In genomic region chr16:87174061-87174460, GRCh38 we compare ENCODE assay signal across 22 cellular contexts.
DNase-seq lines count a peak whose midpoint lies in the region; ATAC-seq, FAIRE-seq and TF ChIP-seq lines count a peak whose summit lies in the region.
"Had no signal": no experiment of that assay in that cellular context is flagged by ENCODE, and none has a peak within 500 bp of the region (broad histone marks: within the 10 kb centered on the region; RNA-seq: fewer than 3 reads in every experiment).

No MANE protein-coding gene starts in this region.

- H3K79me2 ChIP-seq in GM23338 (replicated peaks; ENCODE audit: insufficient read depth): no peaks in the 10 kb centered on the region
- H3K79me2 ChIP-seq in H1 (ENCODE audit: control insufficient read depth in 1 of 2, insufficient read depth in 2 of 2, low read length in 2 of 2): no peaks in the 10 kb centered on the region

- no peak for FAIRE-seq in H1 (lab: Jason Lieb, UNC)
- FAIRE-seq: A204.1, G401.6, GM12892, H54 had no signal

- 0 out of 2 replicates have a peak overlapping the region, but pooled peaks have one; percentile 24 for H2AK5ac ChIP-seq in H1 (ENCODE audit: low read depth, low read length)

- H3K4me1 Mint-ChIP-seq in GM23338: peaks cover 12% of the 10 kb centered on the region
- H3K4me1 Mint-ChIP-seq in neural crest cell: peaks cover 13% of the 10 kb centered on the region
- no peaks in the 10 kb centered on the region for H3K4me1 Mint-ChIP-seq in activated naive CD4-positive, alpha-beta T cell treated with anti-CD3 and anti-CD28 coated beads for 36 hours (ENCODE audit: low read depth)
- H3K4me1 Mint-ChIP-seq: B cell; CD4-positive, CD25-positive, alpha-beta regulatory T cell had no signal

- no peaks in the 10 kb centered on the region for H3K79me1 ChIP-seq in H1 (ENCODE audit: low read depth, low read length)

- no peaks in the 10 kb centered on the region for H4K20me1 ChIP-seq in GM23338 (replicated peaks; ENCODE audit: insufficient read depth)
- peaks cover 0 to 3% of the 10 kb centered on the region in 2 experiments for H4K20me1 ChIP-seq in H1 (replicated peaks in 1 of 2; ENCODE audit: control insufficient read depth in 1 of 2, insufficient read depth in 2 of 2, low read length in 2 of 2)
- H4K20me1 ChIP-seq: BLaER1 had no signal

- no peak overlapping the region for H4K8ac ChIP-seq in H1 (ENCODE audit: extremely low read depth, insufficient read depth, low read length)

- no peak for TF ChIP-seq POLR2A in H1 (IDR thresholded peaks at IDR 0.05; ENCODE audit: control extremely low read depth in 1 of 2, low read depth in 2 of 2, low read length in 2 of 2)
- TF ChIP-seq POLR2A in upper lobe of left lung (IDR thresholded peaks at IDR 0.05): no peak

- H2BK120ac ChIP-seq in H1 (replicated peaks; ENCODE audit: low read depth, low read length): no peak overlapping the region

- no peak overlapping the region for H3K9ac ChIP-seq in H1 (replicated peaks in 1 of 4; ENCODE audit: extremely low read depth in 1 of 4, low read depth in 3 of 4, low read length in 3 of 4)
- H3K9ac ChIP-seq: BLaER1, GM23248 had no signal

- H3K23ac ChIP-seq in H1 (ENCODE audit: insufficient read length): no peak overlapping the region

- no peak overlapping the region for H3K27ac ChIP-seq in GM23338 (ENCODE audit: low read depth)
- H3K27ac ChIP-seq in H1 (ENCODE audit: low read depth, low read length): no peak overlapping the region
- H3K27ac ChIP-seq in upper lobe of left lung: no peak overlapping the region
- H3K27ac ChIP-seq: 22Rv1, BLaER1, C4-2B, GM23248 had no signal

- DNase-seq in GM23338 (ENCODE audit: low spot score) (peak; percentile 28), H1 (ENCODE audit: low read depth in 1 of 2, low spot score in 2 of 2) (no peak), neural crest cell (ENCODE audit: low read depth, low spot score) (no peak), posterior vena cava (ENCODE audit: low spot score) (peak; percentile 60), NCI-H1092 treated with DMSO at 0.1 percent for 48 hours (lab: John Stamatoyannopoulos, UW) (no peak), upper lobe of left lung (no peak)
- DNase-seq in activated naive CD4-positive, alpha-beta T cell treated with anti-CD3 and anti-CD28 coated beads for 36 hours: no peak
- DNase-seq: Caco-2; CD4-positive, CD25-positive, alpha-beta regulatory T cell; CD8-positive, alpha-beta T cell; DMS153; DND-41; HCEC 1CT had no signal

- no peak overlapping the region for H3K56ac ChIP-seq in H1 (replicated peaks; ENCODE audit: insufficient read length, low read depth, low read length)

- H3K4me2 ChIP-seq in GM23338 (no peak overlapping the region), H1 (ENCODE audit: insufficient read depth in 1 of 2, low read depth in 2 of 2, low read length in 2 of 2) (no peak overlapping the region)
- H3K4me2 ChIP-seq: BLaER1 had no signal

- TF ChIP-seq EP300 in H1 (IDR thresholded peaks at IDR 0.05; ENCODE audit: borderline replicate concordance in 1 of 2, low read depth in 2 of 2, low read length in 2 of 2) (no peak), upper lobe of left lung (IDR thresholded peaks at IDR 0.05) (no peak)

- no peak overlapping the region for H4K91ac ChIP-seq in H1 (replicated peaks; ENCODE audit: insufficient read length, low read length)

- TF ChIP-seq CTCF in GM23338 (conservative IDR thresholded peaks at IDR 0.05; ENCODE audit: low read depth in 2 of 2) (no peak), H1 (IDR thresholded peaks at IDR 0.05; ENCODE audit: control extremely low read depth in 1 of 3, insufficient read depth in 1 of 3, low read depth in 1 of 3, low read length in 3 of 3) (no peak), neural crest cell (conservative IDR thresholded peaks at IDR 0.05) (no peak), upper lobe of left lung (IDR thresholded peaks at IDR 0.05) (no peak)

- H3K4me1 ChIP-seq in GM23338 (ENCODE audit: insufficient read depth): peaks cover 4% of the 10 kb centered on the region; the same call in 1 of the 2 replicates
- H3K4me1 ChIP-seq in H1 (replicated peaks in 1 of 4; ENCODE audit: control insufficient read depth in 3 of 4, insufficient read depth in 4 of 4, low read length in 3 of 4): peaks cover 0 to 11% (median 4%) of the 10 kb centered on the region in 4 experiments; a peak in 6 of 7 replicates
- peaks cover 0 to 5% (median 4%) of the 10 kb centered on the region in 4 donors for H3K4me1 ChIP-seq in upper lobe of left lung
- H3K4me1 ChIP-seq: Caco-2 had no signal

- H4K5ac ChIP-seq in H1 (ENCODE audit: insufficient read length, low read depth, low read length): no peak overlapping the region

- H2BK5ac ChIP-seq in H1 (ENCODE audit: low read depth, low read length): no peak overlapping the region

- peaks cover 15% of the 10 kb centered on the region for H3K27me3 Mint-ChIP-seq in GM23338 (ENCODE audit: insufficient read depth, low read depth, poor library complexity)
- peaks cover 8% of the 10 kb centered on the region for H3K27me3 Mint-ChIP-seq in neural crest cell (ENCODE audit: low read depth)
- peaks cover 11% of the 10 kb centered on the region for H3K27me3 Mint-ChIP-seq in activated naive CD4-positive, alpha-beta T cell treated with anti-CD3 and anti-CD28 coated beads for 36 hours (ENCODE audit: low read depth)
- H3K27me3 Mint-ChIP-seq: CD4-positive, CD25-positive, alpha-beta regulatory T cell had no signal

- ATAC-seq in GM23338 (no peak), upper lobe of left lung (ENCODE audit: low FRiP score in 2 of 2) (no peak)
- ATAC-seq: CD8-positive, alpha-beta T cell had no signal

- TF ChIP-seq RAD21 in H1 (IDR thresholded peaks at IDR 0.05 in 1 of 2, conservative IDR thresholded peaks at IDR 0.05 in 1 of 2; ENCODE audit: low read depth in 2 of 2, low read length in 2 of 2): no peak

- H2BK12ac ChIP-seq in H1 (ENCODE audit: low read depth, low read length): no peak overlapping the region

- H3K36me3 ChIP-seq in GM23338 (ENCODE audit: insufficient read depth): no peaks in the 10 kb centered on the region
- H3K36me3 ChIP-seq in H1 (ENCODE audit: control insufficient read depth in 2 of 4, insufficient read depth in 4 of 4, low read length in 3 of 4): no peaks in the 10 kb centered on the region
- no peaks in the 10 kb centered on the region for H3K36me3 ChIP-seq in upper lobe of left lung
- H3K36me3 ChIP-seq: BLaER1 had no signal

- H3K14ac ChIP-seq in H1 (ENCODE audit: insufficient read length): no peak overlapping the region

- H3K9me2 ChIP-seq in GM23338 (ENCODE audit: insufficient read depth): no peaks in the 10 kb centered on the region

- CTCF ChIA-PET in H1 (lab: Charles Lee; ENCODE audit: partially characterized antibody): interaction anchor here (1.1 kb wide), 3 partner anchors 12 to 60 kb away, joined by 3 read pairs; no protein-coding TSS in a partner anchor
- CTCF ChIA-PET in activated naive CD4-positive, alpha-beta T cell treated with anti-CD3 and anti-CD28 coated beads for 36 hours (lab: Charles Lee): no interaction called here

- H3K27me3 ChIP-seq in GM23338 (ENCODE audit: insufficient read depth) (no peaks in the 10 kb centered on the region), H1 (replicated peaks in 1 of 4; ENCODE audit: control insufficient read depth in 3 of 4, extremely low read depth in 1 of 4, insufficient read depth in 3 of 4, low read length in 3 of 4) (peaks cover 0 to 6% (median 1%) of the 10 kb centered on the region in 4 experiments; a peak in 3 of 7 replicates), upper lobe of left lung (no peaks in the 10 kb centered on the region)
- H3K27me3 ChIP-seq: BLaER1 had no signal

- H3K27ac Mint-ChIP-seq in GM23338: no peak overlapping the region
- peak overlapping the region; percentile 83 for H3K27ac Mint-ChIP-seq in neural crest cell (ENCODE audit: unreplicated experiment)
- no peak overlapping the region for H3K27ac Mint-ChIP-seq in activated naive CD4-positive, alpha-beta T cell treated with anti-CD3 and anti-CD28 coated beads for 36 hours
- H3K27ac Mint-ChIP-seq: B cell; CD4-positive, CD25-positive, alpha-beta regulatory T cell; CD8-positive, alpha-beta T cell had no signal

- 79% methylated on average over 5 of the region's 5 CpGs; no CpG with 5 or more reads in 1 of the 2 experiments for WGBS in H1 (ENCODE audit: extremely low coverage in 1 of 2, insufficient coverage in 1 of 2, insufficient read length in 1 of 2, insufficient replicate concordance in 2 of 2, low coverage in 1 of 2, low lambda C conversion rate in 2 of 2, missing lambda C conversion rate in 1 of 2), 2 experiments
- WGBS in upper lobe of left lung, 2 donors: 84 to 96% methylated on average over 3 to 5 of the region's 5 CpGs

- H3K36me3 Mint-ChIP-seq in GM23338 (ENCODE audit: low read depth) (no peaks in the 10 kb centered on the region), neural crest cell (ENCODE audit: low read depth) (no peaks in the 10 kb centered on the region)
- H3K36me3 Mint-ChIP-seq in activated naive CD4-positive, alpha-beta T cell treated with anti-CD3 and anti-CD28 coated beads for 36 hours (ENCODE audit: low read depth): no peaks in the 10 kb centered on the region
- H3K36me3 Mint-ChIP-seq: CD4-positive, CD25-positive, alpha-beta regulatory T cell; CD8-positive, alpha-beta T cell had no signal

- H2BK20ac ChIP-seq in H1 (ENCODE audit: low read length): no peak overlapping the region

- no peak overlapping the region for H3K4me3 ChIP-seq in GM23338
- no peak overlapping the region for H3K4me3 ChIP-seq in H1 (ENCODE audit: extremely low read depth in 1 of 4, insufficient read depth in 2 of 4, low read depth in 3 of 4, low read length in 4 of 4)
- no peak overlapping the region for H3K4me3 ChIP-seq in upper lobe of left lung
- H3K4me3 ChIP-seq: BLaER1, GM23248 had no signal

- intact Hi-C loops in posterior vena cava (cut with DNase I): no loop called here
- intact Hi-C loops in activated naive CD4-positive, alpha-beta T cell treated with anti-CD3 and anti-CD28 coated beads for 36 hours (cut with micrococcal nuclease): no loop called here

- POLR2A ChIA-PET in H1 (lab: Charles Lee; ENCODE audit: partially characterized antibody): interaction anchor here (0.6 kb wide), 1 partner anchor 83 kb away, joined by 3 read pairs; no protein-coding TSS in a partner anchor

- H3F3A ChIP-seq in GM23338 (replicated peaks; ENCODE audit: low read depth): no peaks in the 10 kb centered on the region

- H3K18ac ChIP-seq in H1 (ENCODE audit: extremely low read depth, low read length): no peak overlapping the region

- no peak overlapping the region for H2BK15ac ChIP-seq in H1 (ENCODE audit: low read length)

- peaks cover 10% of the 10 kb centered on the region for H3K23me2 ChIP-seq in H1 (ENCODE audit: low read depth, low read length)

- H2AFZ ChIP-seq in GM23338 (no peak overlapping the region), H1 (ENCODE audit: low read length) (no peak overlapping the region)
- H2AFZ ChIP-seq: GM23248 had no signal

- H3K4me3 Mint-ChIP-seq in GM23338: no peak overlapping the region
- no peak overlapping the region for H3K4me3 Mint-ChIP-seq in neural crest cell
- no peak overlapping the region for H3K4me3 Mint-ChIP-seq in activated naive CD4-positive, alpha-beta T cell treated with anti-CD3 and anti-CD28 coated beads for 36 hours
- H3K4me3 Mint-ChIP-seq: B cell; CD4-positive, CD25-positive, alpha-beta regulatory T cell; CD8-positive, alpha-beta T cell had no signal

- no peak overlapping the region for H3K4ac ChIP-seq in H1 (replicated peaks; ENCODE audit: insufficient read length, low read depth, low read length)

- H3K9me3 Mint-ChIP-seq in GM23338 (no peaks in the 10 kb centered on the region; the same call in 2 of the 3 replicates), neural crest cell (no peaks in the 10 kb centered on the region)
- no peaks in the 10 kb centered on the region for H3K9me3 Mint-ChIP-seq in activated naive CD4-positive, alpha-beta T cell treated with anti-CD3 and anti-CD28 coated beads for 36 hours
- H3K9me3 Mint-ChIP-seq: CD8-positive, alpha-beta T cell had no signal

- no peaks in the 10 kb centered on the region for H3K9me3 ChIP-seq in H1 (ENCODE audit: insufficient read depth in 2 of 2, low read depth in 1 of 2, low read length in 1 of 2)
- no peaks in the 10 kb centered on the region for H3K9me3 ChIP-seq in upper lobe of left lung
- H3K9me3 ChIP-seq: BLaER1, Caco-2 had no signal

Comparison
In these comparisons a context has a peak if more than half of its experiments do, and no peak if none do; other contexts are left out.
1. DNase-seq: peak in GM23338 (single experiment) and posterior vena cava (single experiment); none in H1 (0 of 2), neural crest cell (single experiment), NCI-H1092 treated with DMSO at 0.1 percent for 48 hours (single experiment), upper lobe of left lung (0 of 2) and activated naive CD4-positive, alpha-beta T cell treated with anti-CD3 and anti-CD28 coated beads for 36 hours (single experiment).